ENCODE assay signal across 14 cellular contexts in genomic region chr2:61011649-61012048, GRCh38. TPM values are rescaled to one million over a fixed set of nuclear protein-coding genes. Genes with fewer than 3 reads are reported as not detected.
A peak's percentile ranks its signal among the peaks of the same experiment; 100 is the strongest.
DNase-seq lines count a peak whose midpoint lies in the region; ATAC-seq, FAIRE-seq and TF ChIP-seq lines count a peak whose summit lies in the region.
"Had no signal": no experiment of that assay in that cellular context is flagged by ENCODE, and none has a peak within 500 bp of the region (broad histone marks: within the 10 kb centered on the region; RNA-seq: fewer than 3 reads in every experiment).

No MANE protein-coding gene starts in this region.

- no peak overlapping the region for H3K9ac ChIP-seq in K562 (ENCODE audit: insufficient read depth in 1 of 2, low read depth in 2 of 2, low read length in 2 of 2)
- H3K9ac ChIP-seq in HepG2 (ENCODE audit: insufficient read depth, low read depth, low read length): no peak overlapping the region

- H3K4me3 ChIP-seq in AG10803 (ENCODE audit: low read length): no peak overlapping the region
- no peak overlapping the region for H3K4me3 ChIP-seq in K562
- no peak overlapping the region for H3K4me3 ChIP-seq in HepG2 (replicated peaks in 1 of 3; ENCODE audit: insufficient read depth in 1 of 3, low read depth in 2 of 3, low read length in 3 of 3)
- H3K4me3 ChIP-seq: ascending aorta, upper lobe of left lung had no signal

- WGBS in K562 (ENCODE audit: insufficient coverage, low coverage, missing lambda C conversion rate): 80% methylated on average over 1 of the region's 1 CpG
- WGBS in HepG2 (ENCODE audit: low lambda C conversion rate): 98% methylated on average over 1 of the region's 1 CpG

- POLR2A ChIA-PET in K562 (lab: Yijun Ruan, JAX): interaction anchor here (1.1 kb wide), 1 partner anchor 31 kb away, joined by 3 read pairs; no protein-coding TSS in a partner anchor
- POLR2A ChIA-PET in HepG2 (lab: Yijun Ruan, JAX): no interaction called here

- intact Hi-C loops in K562 (cut with micrococcal nuclease): no loop called here
- intact Hi-C loops in HepG2 (cut with micrococcal nuclease; ENCODE audit: unreplicated experiment): loop anchor here (10.0 kb wide), 1 partner anchor 133 kb away; no protein-coding TSS in a partner anchor

- peaks cover 3% of the 10 kb centered on the region; the same call in 1 of the 3 replicates for H3K36me3 ChIP-seq in K562 (ENCODE audit: control insufficient read depth, insufficient read depth, low read length)
- H3K36me3 ChIP-seq in HepG2 (replicated peaks in 1 of 2; ENCODE audit: control insufficient read depth in 1 of 2, insufficient read depth in 2 of 2, low read length in 2 of 2): peaks cover 2 to 46% of the 10 kb centered on the region in 2 experiments; a peak in 3 of 5 replicates
- H3K36me3 ChIP-seq: ascending aorta had no signal

- peaks cover 8% of the 10 kb centered on the region for H3K79me2 ChIP-seq in K562 (ENCODE audit: control insufficient read depth, insufficient read depth, low read length)
- H3K79me2 ChIP-seq in HepG2 (ENCODE audit: insufficient read depth, low read length): peaks cover 59% of the 10 kb centered on the region

- no peaks in the 10 kb centered on the region for H3K9me1 ChIP-seq in K562 (ENCODE audit: control insufficient read depth, insufficient read depth, low read length)

- TF ChIP-seq RAD21 in K562 (CRISPR knock-in tag; conservative IDR thresholded peaks at IDR 0.05 in 1 of 2, IDR thresholded peaks at IDR 0.05 in 1 of 2) (no peak), HepG2 (CRISPR knock-in tag; IDR thresholded peaks at IDR 0.05) (no peak)

- no peaks in the 10 kb centered on the region for H4K20me1 ChIP-seq in K562 (replicated peaks; ENCODE audit: control insufficient read depth, insufficient read depth, low read length)
- H4K20me1 ChIP-seq in HepG2 (ENCODE audit: insufficient read depth, low read length): 0 out of 2 replicates have a peak, but pooled peaks cover 3% of the 10 kb centered on the region

- FAIRE-seq in K562 (lab: Jason Lieb, UNC) (no peak), HepG2 (lab: Jason Lieb, UNC) (no peak)

- H3K27me3 ChIP-seq in K562 (ENCODE audit: control insufficient read depth in 2 of 2, insufficient read depth in 2 of 2, low read length in 2 of 2) (no peaks in the 10 kb centered on the region), HepG2 (ENCODE audit: control insufficient read depth in 1 of 2, insufficient read depth in 2 of 2, low read length in 2 of 2) (no peaks in the 10 kb centered on the region; a peak in 1 of 5 replicates)
- H3K27me3 ChIP-seq: ascending aorta, upper lobe of left lung had no signal

- H3K4me1 ChIP-seq in K562 (replicated peaks in 1 of 2; ENCODE audit: control insufficient read depth in 2 of 2, insufficient read depth in 2 of 2, low read length in 2 of 2) (no peaks in the 10 kb centered on the region), HepG2 (ENCODE audit: insufficient read depth, low read length) (peaks cover 38% of the 10 kb centered on the region)

- TF ChIP-seq EP300 in K562 (IDR thresholded peaks at IDR 0.05; ENCODE audit: low read length): no peak
- TF ChIP-seq EP300 in HepG2 (IDR thresholded peaks at IDR 0.05; ENCODE audit: low read depth in 2 of 2, low read length in 2 of 2): no peak
- no peak for TF ChIP-seq EP300 in HepG2 (CRISPR knock-in tag; IDR thresholded peaks at IDR 0.05; ENCODE audit: borderline replicate concordance)

- H3K27ac ChIP-seq in K562 (ENCODE audit: extremely low read depth, low read depth, low read length) (peak overlapping the region; percentile 21; the same call in 1 of the 3 replicates), HepG2 (ENCODE audit: extremely low read length, insufficient read depth, low read length) (no peak overlapping the region)
- H3K27ac ChIP-seq: ascending aorta had no signal

- TF ChIP-seq CTCF in AG10803 (conservative IDR thresholded peaks at IDR 0.05; ENCODE audit: low read length) (no peak), K562 (IDR thresholded peaks at IDR 0.05 in 2 of 3, conservative IDR thresholded peaks at IDR 0.05 in 1 of 3; ENCODE audit: insufficient read depth in 2 of 3, low read depth in 1 of 3, low read length in 3 of 3) (no peak), HepG2 (CRISPR knock-in tag; IDR thresholded peaks at IDR 0.05) (no peak)

- in situ Hi-C loops in K562 (cut with MboI): no loop called here
- in situ Hi-C loops in HepG2 (cut with HindIII; ENCODE audit: extremely low pct_ligation_motif_present, low pct_unique_long_range_greater_than_20kb): no loop called here

- no peak overlapping the region for H3K4me2 ChIP-seq in K562 (ENCODE audit: insufficient read depth, low read length)
- no peak overlapping the region for H3K4me2 ChIP-seq in HepG2 (ENCODE audit: low read depth, low read length)

- ATAC-seq in K562 (no peak), HepG2 (no peak), HG02840 (IDR thresholded peaks at IDR 0.05; ENCODE audit: low FRiP score, unreplicated experiment) (no peak), GM21576 (IDR thresholded peaks at IDR 0.05; ENCODE audit: unreplicated experiment) (no peak)

- no peaks in the 10 kb centered on the region for H3K9me3 ChIP-seq in K562 (replicated peaks; ENCODE audit: control insufficient read depth, insufficient read depth, low read depth, low read length)
- H3K9me3 ChIP-seq in HepG2 (ENCODE audit: low read length): no peaks in the 10 kb centered on the region
- H3K9me3 ChIP-seq: ascending aorta, upper lobe of left lung had no signal

- no peak for TF ChIP-seq POLR2A in K562 (conservative IDR thresholded peaks at IDR 0.05)
- TF ChIP-seq POLR2A in HepG2 (IDR thresholded peaks at IDR 0.05; ENCODE audit: insufficient read depth in 1 of 2, low read depth in 2 of 2, low read length in 2 of 2): no peak

- no TSS peak for BruUV-seq in K562 (replicated peaks; lab: Mats Ljungman, UMichigan)
- BruUV-seq in HepG2 (replicated peaks; lab: Mats Ljungman, UMichigan): no TSS peak

- H2AFZ ChIP-seq in K562 (ENCODE audit: low read depth, low read length) (no peak overlapping the region), HepG2 (ENCODE audit: low read length) (no peak overlapping the region)

- DNase-seq in AG10803 (ENCODE audit: low read depth) (peak; percentile 62), M059J (ENCODE audit: low read depth) (peak; percentile 10), K562 (ENCODE audit: extremely low read depth in 1 of 4, low spot score in 3 of 4) (no peak), HepG2 (ENCODE audit: low spot score) (no peak), GM19240 (ENCODE audit: insufficient read length, low spot score) (no peak)
- no peak for DNase-seq in activated naive CD4-positive, alpha-beta T cell treated with Interleukin-2 at 50 U/mL for 16 hours
- DNase-seq: activated CD4-positive, alpha-beta T cell treated with anti-CD3 and anti-CD28 coated beads, Interleukin-2, amount 50 U/mL, for 4 hours; NCI-H1417 treated with DMSO at 0.1 percent for 48 hours; NCI-H446; stimulated activated naive B cell treated with anti-CD40 and anti-IgM and Interleukin-4, amounts not matched to agents 10 μg/mL and 1 μg/mL and 100 μg/mL, for 72 hours had no signal

- CTCF ChIA-PET in K562 (lab: Yijun Ruan, JAX; ENCODE audit: low intra/inter-chr PET ratio) (no interaction called here), HepG2 (lab: Yijun Ruan, JAX; ENCODE audit: low intra/inter-chr PET ratio, low total read pairs) (no interaction called here)

RNA-seq across cellular contexts. Expression of gene PEX13, which starts 5.9 kb away (rescaled TPM):
- 47.8 and 59.4 TPM in 2 replicates for total RNA-seq in M059J (2014; rRNA removed; shearing (Covaris generic))
- 34.5 and 49.1 TPM in 2 replicates for total RNA-seq in K562 (2011; cell fraction: chromatin; rRNA removed; ENCODE audit: low replicate concordance)
- 18.3 and 20.5 TPM in 2 replicates for total RNA-seq in K562 (2011; cell fraction: nucleolus; rRNA removed)
- total RNA-seq in K562 (2011; cell fraction: nucleoplasm; rRNA removed): 33.4 and 55.4 TPM in 2 replicates
- 18.4 and 20.0 TPM in 2 replicates for total RNA-seq in K562 (2014; rRNA removed)
- 23.3 and 23.9 TPM in 2 replicates for total RNA-seq in K562 (2014; rRNA removed; fragmentation: Illumina TruSeq; extraction: Trizol)
- 21.5 TPM in 2 replicates for total RNA-seq in K562 (2015; rRNA removed; fragmentation: Illumina TruSeq; extraction: Trizol)
- 18.8 and 21.6 TPM in 2 replicates for total RNA-seq in K562 (2021)
- 25.7 and 27.8 TPM in 2 replicates for polyA plus RNA-seq in K562 (2011; rRNA removed)
- polyA plus RNA-seq in K562 (2011; cell fraction: cytosol; rRNA removed): 17.6 and 22.4 TPM in 2 replicates
- 11.6 and 16.0 TPM in 2 replicates for polyA plus RNA-seq in K562 (2011; cell fraction: nucleus; rRNA removed)
- polyA plus RNA-seq in K562 (2012): 11.5 and 15.0 TPM in 2 replicates
- polyA plus RNA-seq in K562 (2014; fragmentation: Illumina TruSeq; extraction: Trizol): 16.7 and 17.1 TPM in 2 replicates
- 1 to 10 TPM; 4.0 to 5.4 TPM for polyA plus RNA-seq in K562 (2014; fragmentation: Nextera tagmentation; extraction: Ambion mirVana)
- polyA plus RNA-seq in K562 (2014; rRNA removed): 24.2 and 30.4 TPM in 2 replicates
- 23.8 and 29.0 TPM in 2 replicates for polyA minus RNA-seq in K562 (2011; rRNA and poly(A)+ RNA removed)
- polyA minus RNA-seq in K562 (2011; cell fraction: cytosol; rRNA and poly(A)+ RNA removed): 10.9 and 11.3 TPM in 2 replicates
- 16.2 and 28.7 TPM in 2 replicates for polyA minus RNA-seq in K562 (2011; cell fraction: nucleus; rRNA and poly(A)+ RNA removed)
- total RNA-seq in HepG2 (2016; rRNA removed; fragmentation: Illumina TruSeq; extraction: Trizol): 63.1 and 75.9 TPM in 2 replicates
- total RNA-seq in HepG2 (2016; cell fraction: cytosol; rRNA removed; fragmentation: Illumina TruSeq; extraction: Trizol; ENCODE audit: low read depth): 29.0 and 31.0 TPM in 2 replicates
- 61.3 and 73.7 TPM in 2 replicates for total RNA-seq in HepG2 (2016; cell fraction: insoluble cytoplasmic fraction; rRNA removed; fragmentation: Illumina TruSeq; extraction: Trizol)
- total RNA-seq in HepG2 (2016; cell fraction: membrane; rRNA removed; fragmentation: Illumina TruSeq; extraction: Trizol): 48.9 and 49.5 TPM in 2 replicates
- total RNA-seq in HepG2 (2016; cell fraction: nucleus; rRNA removed; fragmentation: Illumina TruSeq; extraction: Trizol): 75.5 and 79.5 TPM in 2 replicates
- polyA plus RNA-seq in HepG2 (2011; rRNA removed): 42.1 and 47.9 TPM in 2 replicates
- polyA plus RNA-seq in HepG2 (2011; cell fraction: cytosol; rRNA removed): 38.1 and 43.8 TPM in 2 replicates
- 16.4 and 19.1 TPM in 2 replicates for polyA plus RNA-seq in HepG2 (2011; cell fraction: nucleus; rRNA removed)
- polyA plus RNA-seq in HepG2 (2012): 27.3 and 33.4 TPM in 2 replicates
- 25.3 and 36.5 TPM in 2 replicates for polyA plus RNA-seq in HepG2 (2016; cell fraction: cytosol; fragmentation: Illumina TruSeq; extraction: Trizol; ENCODE audit: low read depth)
- polyA plus RNA-seq in HepG2 (2016; cell fraction: insoluble cytoplasmic fraction; fragmentation: Illumina TruSeq; extraction: Trizol; ENCODE audit: low read depth): 45.3 and 45.9 TPM in 2 replicates
- 36.8 and 42.1 TPM in 2 replicates for polyA plus RNA-seq in HepG2 (2016; cell fraction: membrane; fragmentation: Illumina TruSeq; extraction: Trizol; ENCODE audit: low read depth)
- 48.0 and 48.4 TPM in 2 replicates for polyA plus RNA-seq in HepG2 (2016; cell fraction: nucleus; fragmentation: Illumina TruSeq; extraction: Trizol; ENCODE audit: insufficient read depth, low read depth)
- polyA minus RNA-seq in HepG2 (2011; rRNA and poly(A)+ RNA removed; ENCODE audit: low replicate concordance): 35.3 and 78.6 TPM in 2 replicates
- polyA minus RNA-seq in HepG2 (2011; cell fraction: cytosol; rRNA and poly(A)+ RNA removed): 29.3 and 30.9 TPM in 2 replicates
- polyA minus RNA-seq in HepG2 (2011; cell fraction: nucleus; rRNA and poly(A)+ RNA removed): 93.1 and 98.1 TPM in 2 replicates

RNA-seq across cellular contexts. Expression of gene PUS10, which starts 6.4 kb away (rescaled TPM):
- 5.7 and 6.8 TPM in 2 replicates for total RNA-seq in M059J (2014; rRNA removed; shearing (Covaris generic))
- 9.4 and 20.5 TPM in 2 replicates for total RNA-seq in K562 (2011; cell fraction: chromatin; rRNA removed; ENCODE audit: low replicate concordance)
- total RNA-seq in K562 (2011; cell fraction: nucleolus; rRNA removed): 5.3 and 6.7 TPM in 2 replicates
- 9.1 and 12.9 TPM in 2 replicates for total RNA-seq in K562 (2011; cell fraction: nucleoplasm; rRNA removed)
- total RNA-seq in K562 (2014; rRNA removed) (5.0 and 7.3 TPM in 2 replicates), K562 (2014; rRNA removed; fragmentation: Illumina TruSeq; extraction: Trizol) (10.7 and 11.9 TPM in 2 replicates), K562 (2015; rRNA removed; fragmentation: Illumina TruSeq; extraction: Trizol) (6.4 and 7.6 TPM in 2 replicates), K562 (2021) (6.6 TPM in 2 replicates), HepG2 (2016; rRNA removed; fragmentation: Illumina TruSeq; extraction: Trizol) (44.3 and 52.8 TPM in 2 replicates)
- polyA plus RNA-seq in K562 (2011; rRNA removed) (8.2 and 9.6 TPM in 2 replicates), K562 (2014; fragmentation: Illumina TruSeq; extraction: Trizol) (8.0 and 9.7 TPM in 2 replicates), K562 (2014; fragmentation: Nextera tagmentation; extraction: Ambion mirVana) (10 to 100 TPM in 1 of 2 experiments, 1 to 10 TPM in 1; 7.3 to 10.1 TPM), K562 (2014; rRNA removed) (5.0 and 5.1 TPM in 2 replicates), HepG2 (2011; rRNA removed) (33.1 and 41.4 TPM in 2 replicates)
- polyA plus RNA-seq in K562 (2011; cell fraction: cytosol; rRNA removed): 1.9 and 4.7 TPM in 2 replicates
- 5.1 and 9.7 TPM in 2 replicates for polyA plus RNA-seq in K562 (2011; cell fraction: nucleus; rRNA removed)
- 6.9 and 7.6 TPM in 2 replicates for polyA plus RNA-seq in K562 (2012)
- polyA minus RNA-seq in K562 (2011; rRNA and poly(A)+ RNA removed): 12.3 and 15.1 TPM in 2 replicates
- polyA minus RNA-seq in K562 (2011; cell fraction: cytosol; rRNA and poly(A)+ RNA removed): 3.1 and 4.1 TPM in 2 replicates
- 7.4 and 14.7 TPM in 2 replicates for polyA minus RNA-seq in K562 (2011; cell fraction: nucleus; rRNA and poly(A)+ RNA removed)
- total RNA-seq in HepG2 (2016; cell fraction: cytosol; rRNA removed; fragmentation: Illumina TruSeq; extraction: Trizol; ENCODE audit: low read depth): 7.9 and 9.1 TPM in 2 replicates
- total RNA-seq in HepG2 (2016; cell fraction: insoluble cytoplasmic fraction; rRNA removed; fragmentation: Illumina TruSeq; extraction: Trizol): 41.8 and 52.5 TPM in 2 replicates
- total RNA-seq in HepG2 (2016; cell fraction: membrane; rRNA removed; fragmentation: Illumina TruSeq; extraction: Trizol): 15.6 and 18.7 TPM in 2 replicates
- total RNA-seq in HepG2 (2016; cell fraction: nucleus; rRNA removed; fragmentation: Illumina TruSeq; extraction: Trizol): 57.0 and 59.6 TPM in 2 replicates
- 18.5 and 21.5 TPM in 2 replicates for polyA plus RNA-seq in HepG2 (2011; cell fraction: cytosol; rRNA removed)
- polyA plus RNA-seq in HepG2 (2011; cell fraction: nucleus; rRNA removed): 39.8 and 48.9 TPM in 2 replicates
- polyA plus RNA-seq in HepG2 (2012): 16.7 and 41.9 TPM in 2 replicates
- 2.6 and 3.6 TPM in 2 replicates for polyA plus RNA-seq in HepG2 (2016; cell fraction: cytosol; fragmentation: Illumina TruSeq; extraction: Trizol; ENCODE audit: low read depth)
- 35.0 and 35.6 TPM in 2 replicates for polyA plus RNA-seq in HepG2 (2016; cell fraction: insoluble cytoplasmic fraction; fragmentation: Illumina TruSeq; extraction: Trizol; ENCODE audit: low read depth)
- polyA plus RNA-seq in HepG2 (2016; cell fraction: membrane; fragmentation: Illumina TruSeq; extraction: Trizol; ENCODE audit: low read depth): 6.0 and 6.5 TPM in 2 replicates
- polyA plus RNA-seq in HepG2 (2016; cell fraction: nucleus; fragmentation: Illumina TruSeq; extraction: Trizol; ENCODE audit: insufficient read depth, low read depth): 38.1 and 42.1 TPM in 2 replicates
- 1.4 and 19.1 TPM in 2 replicates for polyA minus RNA-seq in HepG2 (2011; rRNA and poly(A)+ RNA removed; ENCODE audit: low replicate concordance)
- 28.0 and 29.0 TPM in 2 replicates for polyA minus RNA-seq in HepG2 (2011; cell fraction: cytosol; rRNA and poly(A)+ RNA removed)
- 188 and 197 TPM in 2 replicates for polyA minus RNA-seq in HepG2 (2011; cell fraction: nucleus; rRNA and poly(A)+ RNA removed)

RNA-seq across cellular contexts. Expression of gene SANBR, which starts 54.0 kb away (rescaled TPM):
- 6.6 and 10.6 TPM in 2 replicates for total RNA-seq in M059J (2014; rRNA removed; shearing (Covaris generic))
- total RNA-seq in K562 (2011; cell fraction: chromatin; rRNA removed; ENCODE audit: low replicate concordance): 8.5 and 17.5 TPM in 2 replicates
- total RNA-seq in K562 (2011; cell fraction: nucleolus; rRNA removed): 5.8 TPM in 2 replicates
- 6.5 and 13.1 TPM in 2 replicates for total RNA-seq in K562 (2011; cell fraction: nucleoplasm; rRNA removed)
- total RNA-seq in K562 (2014; rRNA removed) (4.1 and 5.7 TPM in 2 replicates), K562 (2014; rRNA removed; fragmentation: Illumina TruSeq; extraction: Trizol) (6.7 and 7.4 TPM in 2 replicates), K562 (2015; rRNA removed; fragmentation: Illumina TruSeq; extraction: Trizol) (5.4 and 7.7 TPM in 2 replicates), K562 (2021) (4.9 and 6.2 TPM in 2 replicates), HepG2 (2016; rRNA removed; fragmentation: Illumina TruSeq; extraction: Trizol) (20.9 and 22.9 TPM in 2 replicates)
- polyA plus RNA-seq in K562 (2011; rRNA removed) (6.6 and 6.9 TPM in 2 replicates), K562 (2014; fragmentation: Illumina TruSeq; extraction: Trizol) (5.1 and 6.3 TPM in 2 replicates), K562 (2014; fragmentation: Nextera tagmentation; extraction: Ambion mirVana) (1 to 10 TPM; 1.5 to 3.1 TPM), K562 (2014; rRNA removed) (4.5 and 5.3 TPM in 2 replicates), HepG2 (2011; rRNA removed) (9.6 and 9.8 TPM in 2 replicates)
- polyA plus RNA-seq in K562 (2011; cell fraction: cytosol; rRNA removed): 2.0 and 3.8 TPM in 2 replicates
- 4.1 and 4.5 TPM in 2 replicates for polyA plus RNA-seq in K562 (2011; cell fraction: nucleus; rRNA removed)
- 4.6 and 6.6 TPM in 2 replicates for polyA plus RNA-seq in K562 (2012)
- polyA minus RNA-seq in K562 (2011; rRNA and poly(A)+ RNA removed): 6.7 and 7.2 TPM in 2 replicates
- 3.7 and 4.2 TPM in 2 replicates for polyA minus RNA-seq in K562 (2011; cell fraction: cytosol; rRNA and poly(A)+ RNA removed)
- 3.8 and 6.1 TPM in 2 replicates for polyA minus RNA-seq in K562 (2011; cell fraction: nucleus; rRNA and poly(A)+ RNA removed)
- 37.0 and 39.1 TPM in 2 replicates for total RNA-seq in HepG2 (2016; cell fraction: cytosol; rRNA removed; fragmentation: Illumina TruSeq; extraction: Trizol; ENCODE audit: low read depth)
- total RNA-seq in HepG2 (2016; cell fraction: insoluble cytoplasmic fraction; rRNA removed; fragmentation: Illumina TruSeq; extraction: Trizol): 20.4 and 22.7 TPM in 2 replicates
- 21.4 and 22.9 TPM in 2 replicates for total RNA-seq in HepG2 (2016; cell fraction: membrane; rRNA removed; fragmentation: Illumina TruSeq; extraction: Trizol)
- 22.7 and 30.0 TPM in 2 replicates for total RNA-seq in HepG2 (2016; cell fraction: nucleus; rRNA removed; fragmentation: Illumina TruSeq; extraction: Trizol)
- polyA plus RNA-seq in HepG2 (2011; cell fraction: cytosol; rRNA removed): 3.2 and 5.0 TPM in 2 replicates
- polyA plus RNA-seq in HepG2 (2011; cell fraction: nucleus; rRNA removed): 9.8 and 14.1 TPM in 2 replicates
- 7.5 and 9.2 TPM in 2 replicates for polyA plus RNA-seq in HepG2 (2012)
- polyA plus RNA-seq in HepG2 (2016; cell fraction: cytosol; fragmentation: Illumina TruSeq; extraction: Trizol; ENCODE audit: low read depth): 8.4 and 10.5 TPM in 2 replicates
- 17.9 and 18.6 TPM in 2 replicates for polyA plus RNA-seq in HepG2 (2016; cell fraction: insoluble cytoplasmic fraction; fragmentation: Illumina TruSeq; extraction: Trizol; ENCODE audit: low read depth)
- polyA plus RNA-seq in HepG2 (2016; cell fraction: membrane; fragmentation: Illumina TruSeq; extraction: Trizol; ENCODE audit: low read depth): 11.8 and 13.5 TPM in 2 replicates
- polyA plus RNA-seq in HepG2 (2016; cell fraction: nucleus; fragmentation: Illumina TruSeq; extraction: Trizol; ENCODE audit: insufficient read depth, low read depth): 34.4 and 34.6 TPM in 2 replicates
- 8.9 and 9.9 TPM in 2 replicates for polyA minus RNA-seq in HepG2 (2011; rRNA and poly(A)+ RNA removed; ENCODE audit: low replicate concordance)
- polyA minus RNA-seq in HepG2 (2011; cell fraction: cytosol; rRNA and poly(A)+ RNA removed): 9.3 and 10.5 TPM in 2 replicates
- polyA minus RNA-seq in HepG2 (2011; cell fraction: nucleus; rRNA and poly(A)+ RNA removed): 39.1 and 47.9 TPM in 2 replicates

Comparison
In these comparisons a context has a peak if more than half of its experiments do, and no peak if none do; other contexts are left out.
1. DNase-seq: peak in AG10803 (single experiment) and M059J (single experiment); none in K562 (0 of 4), HepG2 (single experiment), GM19240 (single experiment) and activated naive CD4-positive, alpha-beta T cell treated with Interleukin-2 at 50 U/mL for 16 hours (single experiment).